8 cellular contexts compared by ENCODE assay signal in the genomic region with DNA sequence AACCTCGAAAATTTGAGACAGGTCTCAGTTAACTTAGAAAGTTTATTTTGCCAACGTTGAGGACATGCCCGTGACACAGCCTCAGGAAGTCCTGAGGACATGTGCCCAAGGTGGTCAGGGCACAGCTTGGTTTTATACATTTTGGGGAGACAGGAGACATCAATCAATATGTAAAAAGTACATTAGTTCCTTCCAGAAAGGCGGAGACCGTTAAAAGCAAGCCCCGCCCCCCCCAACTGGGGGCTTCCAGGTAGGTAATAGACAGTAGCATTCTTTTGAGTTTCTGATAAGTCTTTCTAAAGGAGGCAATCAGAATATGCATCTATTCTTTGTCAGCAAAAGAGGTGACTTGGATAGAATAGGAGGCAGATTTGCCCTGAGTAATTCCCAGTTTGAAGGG. TPM values are rescaled to one million over a fixed set of nuclear protein-coding genes. Genes with fewer than 3 reads are reported as not detected.
DNase-seq lines count a peak whose midpoint lies in the region; ATAC-seq, FAIRE-seq and TF ChIP-seq lines count a peak whose summit lies in the region.

No MANE protein-coding gene starts in this region.

- peak; percentile 42 for DNase-seq in activated CD8-positive, alpha-beta memory T cell treated with anti-CD3 and anti-CD28 coated beads, Interleukin-2, amount 10 ng/mL, durations not matched to agents 7 days and 5 days
- no peak for DNase-seq in activated CD8-positive, alpha-beta memory T cell treated with anti-CD3 and anti-CD28 coated beads for 24 hours
- DNase-seq in ascending aorta (ENCODE audit: low spot score in 2 of 2): no peak
- DNase-seq in HepG2 (ENCODE audit: low spot score): no peak
- DNase-seq in tibial nerve (ENCODE audit: low spot score in 2 of 2): no peak
- no peak for DNase-seq in Kasumi-1 (lab: John Stamatoyannopoulos, UW)
- DNase-seq in NCI-H1930 (lab: John Stamatoyannopoulos, UW): no peak

- H3K79me2 ChIP-seq in HepG2 (ENCODE audit: insufficient read depth, low read length): peaks cover 27% of the 10 kb centered on the region

- H3K27me3 ChIP-seq in ascending aorta: no peaks in the 10 kb centered on the region
- no peaks in the 10 kb centered on the region; a peak in 1 of 5 replicates for H3K27me3 ChIP-seq in HepG2 (ENCODE audit: control insufficient read depth in 1 of 2, insufficient read depth in 2 of 2, low read length in 2 of 2)
- H3K27me3 ChIP-seq in tibial nerve: no peaks in the 10 kb centered on the region

- no peak for TF ChIP-seq RAD21 in HepG2 (CRISPR knock-in tag; IDR thresholded peaks at IDR 0.05)

- in situ Hi-C loops in HepG2 (cut with HindIII; ENCODE audit: extremely low pct_ligation_motif_present, low pct_unique_long_range_greater_than_20kb): no loop called here

- intact Hi-C loops in ascending aorta (cut with DNase I) (no loop called here), HepG2 (cut with micrococcal nuclease; ENCODE audit: unreplicated experiment) (no loop called here)

- peaks cover 47% of the 10 kb centered on the region for H3K4me1 Mint-ChIP-seq in activated CD8-positive, alpha-beta memory T cell treated with anti-CD3 and anti-CD28 coated beads, Interleukin-2, amount 10 ng/mL, durations not matched to agents 7 days and 5 days

- no peaks in the 10 kb centered on the region for H3K36me3 ChIP-seq in ascending aorta
- H3K36me3 ChIP-seq in HepG2 (replicated peaks in 1 of 2; ENCODE audit: control insufficient read depth in 1 of 2, insufficient read depth in 2 of 2, low read length in 2 of 2): no peaks in the 10 kb centered on the region
- H3K36me3 ChIP-seq in tibial nerve: peaks cover 0 to 17% (median 0%) of the 10 kb centered on the region in 3 donors

- H3K9me3 ChIP-seq in ascending aorta (no peaks in the 10 kb centered on the region), HepG2 (ENCODE audit: low read length) (no peaks in the 10 kb centered on the region), tibial nerve (no peaks in the 10 kb centered on the region)

- H3K9ac ChIP-seq in HepG2 (ENCODE audit: insufficient read depth, low read depth, low read length): peak overlapping the region; percentile 90

- H3K27ac Mint-ChIP-seq in activated CD8-positive, alpha-beta memory T cell treated with anti-CD3 and anti-CD28 coated beads, Interleukin-2, amount 10 ng/mL, durations not matched to agents 7 days and 5 days: peak overlapping the region; percentile 89

- no peaks in the 10 kb centered on the region for H3K27me3 Mint-ChIP-seq in activated CD8-positive, alpha-beta memory T cell treated with anti-CD3 and anti-CD28 coated beads, Interleukin-2, amount 10 ng/mL, durations not matched to agents 7 days and 5 days

- ATAC-seq in activated CD8-positive, alpha-beta memory T cell treated with anti-CD3 and anti-CD28 coated beads, Interleukin-2, amount 10 ng/mL, durations not matched to agents 7 days and 5 days: peak; percentile 11
- ATAC-seq in HG03196 (IDR thresholded peaks at IDR 0.05; ENCODE audit: unreplicated experiment) (peak; percentile 4), HepG2 (no peak)

- WGBS in HepG2 (ENCODE audit: low lambda C conversion rate): 0% methylated on average over 6 of the region's 6 CpGs
- 25 to 38% methylated on average over 6 of the region's 6 CpGs for WGBS in tibial nerve, 2 donors

- H3K4me1 ChIP-seq in ascending aorta (peaks cover 3 to 11% of the 10 kb centered on the region in 2 donors), HepG2 (ENCODE audit: insufficient read depth, low read length) (peaks cover 57% of the 10 kb centered on the region), tibial nerve (peaks cover 0 to 36% (median 6%) of the 10 kb centered on the region in 4 donors)

- H3K36me3 Mint-ChIP-seq in activated CD8-positive, alpha-beta memory T cell treated with anti-CD3 and anti-CD28 coated beads, Interleukin-2, amount 10 ng/mL, durations not matched to agents 7 days and 5 days: peaks cover 29% of the 10 kb centered on the region

- H3K27ac ChIP-seq in ascending aorta: peak overlapping the region; percentile 60 to 78
- H3K27ac ChIP-seq in HepG2 (ENCODE audit: extremely low read length, insufficient read depth, low read length): peak overlapping the region; percentile 86
- peak overlapping the region; percentile 79 to 91 (median 86) for H3K27ac ChIP-seq in tibial nerve

- H2AFZ ChIP-seq in HepG2 (ENCODE audit: low read length): peak overlapping the region; percentile 95

- TF ChIP-seq CTCF in ascending aorta (IDR thresholded peaks at IDR 0.05) (no peak), HepG2 (CRISPR knock-in tag; IDR thresholded peaks at IDR 0.05) (no peak), tibial nerve (IDR thresholded peaks at IDR 0.05) (no peak)

- H3K9me3 Mint-ChIP-seq in activated CD8-positive, alpha-beta memory T cell treated with anti-CD3 and anti-CD28 coated beads, Interleukin-2, amount 10 ng/mL, durations not matched to agents 7 days and 5 days (ENCODE audit: low read depth): no peaks in the 10 kb centered on the region

- POLR2A ChIA-PET in HepG2 (lab: Yijun Ruan, JAX): interaction anchor here (0.6 to 1.8 kb wide), 7 partner anchors 10 to 367 kb away, joined by 3 to 7 read pairs (median 4); no protein-coding TSS in a partner anchor

- CTCF ChIA-PET in activated CD8-positive, alpha-beta memory T cell treated with anti-CD3 and anti-CD28 coated beads, Interleukin-2, amount 10 ng/mL, durations not matched to agents 7 days and 5 days (lab: Charles Lee): interaction anchor here (0.7 to 2.2 kb wide), 10 partner anchors 10 to 166 kb away, joined by 3 to 9 read pairs (median 5); no protein-coding TSS in a partner anchor
- CTCF ChIA-PET in HepG2 (lab: Yijun Ruan, JAX; ENCODE audit: low intra/inter-chr PET ratio, low total read pairs): no interaction called here

- BruUV-seq in HepG2 (replicated peaks; lab: Mats Ljungman, UMichigan): TSS peak; percentile 87

- TF ChIP-seq POLR2A in HepG2 (IDR thresholded peaks at IDR 0.05; ENCODE audit: insufficient read depth in 1 of 2, low read depth in 2 of 2, low read length in 2 of 2): no peak
- no peak for TF ChIP-seq POLR2A in tibial nerve (IDR thresholded peaks at IDR 0.05)

- H3K4me3 ChIP-seq in ascending aorta: peak overlapping the region; percentile 65 to 83
- peak overlapping the region; percentile 83 to 94 (median 90) for H3K4me3 ChIP-seq in HepG2 (replicated peaks in 1 of 3; ENCODE audit: insufficient read depth in 1 of 3, low read depth in 2 of 3, low read length in 3 of 3)
- peak overlapping the region; percentile 70 to 89 (median 76) for H3K4me3 ChIP-seq in tibial nerve

- H3K4me3 Mint-ChIP-seq in activated CD8-positive, alpha-beta memory T cell treated with anti-CD3 and anti-CD28 coated beads, Interleukin-2, amount 10 ng/mL, durations not matched to agents 7 days and 5 days: peak overlapping the region; percentile 91

- H4K20me1 ChIP-seq in HepG2 (ENCODE audit: insufficient read depth, low read length): no peaks in the 10 kb centered on the region

- peak overlapping the region; percentile 95 for H3K4me2 ChIP-seq in HepG2 (ENCODE audit: low read depth, low read length)

- TF ChIP-seq EP300 in HepG2 (IDR thresholded peaks at IDR 0.05; ENCODE audit: low read depth in 2 of 2, low read length in 2 of 2) (no peak), HepG2 (CRISPR knock-in tag; IDR thresholded peaks at IDR 0.05; ENCODE audit: borderline replicate concordance) (no peak), tibial nerve (IDR thresholded peaks at IDR 0.05) (no peak)

- FAIRE-seq in HepG2 (lab: Jason Lieb, UNC): no peak

TF ChIP-seq in HepG2, 621 proteins besides CTCF, POLR2A, EP300 and RAD21:
- TF ChIP-seq ZNF558 (CRISPR knock-in tag; IDR thresholded peaks at IDR 0.05; ENCODE audit: borderline replicate concordance) (0 out of 2 replicates have a peak, but pooled peaks have one; percentile 16), HDAC1 (CRISPR knock-in tag; IDR thresholded peaks at IDR 0.05) (0 out of 2 replicates have a peak, but pooled peaks have one; percentile 9), DMAP1 (CRISPR knock-in tag; IDR thresholded peaks at IDR 0.05) (0 out of 2 replicates have a peak, but pooled peaks have one; percentile 2), ZNF781 (CRISPR knock-in tag; IDR thresholded peaks at IDR 0.05; ENCODE audit: borderline replicate concordance, not compliant biosample characterization) (no peak)
TF ChIP-seq in HepG2: peak in this region for 3.

RNA-seq across cellular contexts. Expression of a gene that starts 0.6 kb away (rescaled TPM):
- total RNA-seq in activated CD8-positive, alpha-beta memory T cell treated with anti-CD3 and anti-CD28 coated beads, Interleukin-2, amount 10 ng/mL, durations not matched to agents 7 days and 5 days: 10 to 100 TPM; 28.2 to 31.6 TPM
- total RNA-seq in ascending aorta (21.3 TPM), HepG2 (2016; rRNA removed; fragmentation: Illumina TruSeq; extraction: Trizol) (41.9 and 53.5 TPM in 2 replicates), tibial nerve (10 to 100 TPM; 37.8 to 47.6 (median 42.6) TPM)
- 13.8 and 14.3 TPM in 2 replicates for total RNA-seq in HepG2 (2016; cell fraction: cytosol; rRNA removed; fragmentation: Illumina TruSeq; extraction: Trizol; ENCODE audit: low read depth)
- total RNA-seq in HepG2 (2016; cell fraction: insoluble cytoplasmic fraction; rRNA removed; fragmentation: Illumina TruSeq; extraction: Trizol): 37.8 and 54.2 TPM in 2 replicates
- total RNA-seq in HepG2 (2016; cell fraction: membrane; rRNA removed; fragmentation: Illumina TruSeq; extraction: Trizol): 36.0 and 36.2 TPM in 2 replicates
- 20.8 and 22.3 TPM in 2 replicates for total RNA-seq in HepG2 (2016; cell fraction: nucleus; rRNA removed; fragmentation: Illumina TruSeq; extraction: Trizol)
- 13.3 and 19.2 TPM in 2 replicates for polyA plus RNA-seq in HepG2 (2011; rRNA removed)
- 9.1 and 14.4 TPM in 2 replicates for polyA plus RNA-seq in HepG2 (2011; cell fraction: cytosol; rRNA removed)
- 6.2 and 10.1 TPM in 2 replicates for polyA plus RNA-seq in HepG2 (2011; cell fraction: nucleus; rRNA removed)
- 24.2 and 29.8 TPM in 2 replicates for polyA plus RNA-seq in HepG2 (2012)
- 20.1 and 24.5 TPM in 2 replicates for polyA plus RNA-seq in HepG2 (2016; cell fraction: cytosol; fragmentation: Illumina TruSeq; extraction: Trizol; ENCODE audit: low read depth)
- 67.1 and 69.6 TPM in 2 replicates for polyA plus RNA-seq in HepG2 (2016; cell fraction: insoluble cytoplasmic fraction; fragmentation: Illumina TruSeq; extraction: Trizol; ENCODE audit: low read depth)
- 45.5 and 45.8 TPM in 2 replicates for polyA plus RNA-seq in HepG2 (2016; cell fraction: membrane; fragmentation: Illumina TruSeq; extraction: Trizol; ENCODE audit: low read depth)
- 32.3 and 36.1 TPM in 2 replicates for polyA plus RNA-seq in HepG2 (2016; cell fraction: nucleus; fragmentation: Illumina TruSeq; extraction: Trizol; ENCODE audit: insufficient read depth, low read depth)
- polyA minus RNA-seq in HepG2 (2011; rRNA and poly(A)+ RNA removed; ENCODE audit: low replicate concordance): 3.1 and 8.6 TPM in 2 replicates
- polyA minus RNA-seq in HepG2 (2011; cell fraction: cytosol; rRNA and poly(A)+ RNA removed): 7.5 and 9.3 TPM in 2 replicates
- 16.4 and 23.2 TPM in 2 replicates for polyA minus RNA-seq in HepG2 (2011; cell fraction: nucleus; rRNA and poly(A)+ RNA removed)
